Comparison of ENCODE assay signal across 1 cellular context in the genomic region with DNA sequence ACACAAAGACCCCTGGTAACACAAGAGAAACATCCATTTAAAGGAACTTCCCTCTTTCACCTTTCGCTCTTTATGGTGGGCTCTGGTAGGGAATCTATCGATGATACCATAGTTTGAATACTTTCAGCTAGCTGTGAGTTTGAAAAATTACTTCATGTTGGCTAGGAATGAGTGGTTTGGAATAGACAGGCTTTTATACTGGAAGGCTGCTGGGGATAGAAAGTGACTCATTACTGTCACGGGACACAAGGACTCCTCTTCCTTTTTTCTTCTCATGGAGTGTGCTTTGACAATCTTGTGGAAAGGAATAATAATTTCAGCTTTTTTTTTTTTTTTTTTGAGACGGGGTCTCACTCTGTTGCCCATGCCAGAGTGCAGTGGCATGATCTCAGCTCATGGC.
TF ChIP-seq lines count a peak whose summit lies in the region.

No MANE protein-coding gene starts in this region.

TF ChIP-seq in K562, 482 proteins besides CTCF, POLR2A, EP300 and RAD21 (continued from another document):
- TF ChIP-seq TFAP4 (CRISPR knock-in tag; IDR thresholded peaks at IDR 0.05; ENCODE audit: borderline replicate concordance) (no peak), JUND (IDR thresholded peaks at IDR 0.05; ENCODE audit: borderline replicate concordance, low read depth, low read length) (peak; percentile 35; the same call in 1 of the 2 replicates), JUND (tag; IDR thresholded peaks at IDR 0.05; ENCODE audit: borderline replicate concordance, low read depth, low read length) (no peak; the same call in 2 of the 3 replicates), FOSL1 (tag; conservative IDR thresholded peaks at IDR 0.05) (peak; percentile 76), ZBTB9 (CRISPR knock-in tag; IDR thresholded peaks at IDR 0.05) (no peak), ATF3 (IDR thresholded peaks at IDR 0.05) (0 out of 2 replicates have a peak, but pooled peaks have one; percentile 16), ATF3 (CRISPR knock-in tag; conservative IDR thresholded peaks at IDR 0.05) (no peak), SIRT6 (IDR thresholded peaks at IDR 0.05; ENCODE audit: low read depth, low read length) (no peak), MTA3 (IDR thresholded peaks at IDR 0.05; ENCODE audit: borderline replicate concordance) (no peak), POLR2AphosphoS5 (IDR thresholded peaks at IDR 0.05; ENCODE audit: control insufficient read depth, insufficient read depth, low read depth, low read length) (no peak), STAT5B (CRISPR knock-in tag; IDR thresholded peaks at IDR 0.05) (no peak), HIVEP1 (CRISPR knock-in tag; IDR thresholded peaks at IDR 0.05) (no peak)
- TF ChIP-seq, protein P1, sequence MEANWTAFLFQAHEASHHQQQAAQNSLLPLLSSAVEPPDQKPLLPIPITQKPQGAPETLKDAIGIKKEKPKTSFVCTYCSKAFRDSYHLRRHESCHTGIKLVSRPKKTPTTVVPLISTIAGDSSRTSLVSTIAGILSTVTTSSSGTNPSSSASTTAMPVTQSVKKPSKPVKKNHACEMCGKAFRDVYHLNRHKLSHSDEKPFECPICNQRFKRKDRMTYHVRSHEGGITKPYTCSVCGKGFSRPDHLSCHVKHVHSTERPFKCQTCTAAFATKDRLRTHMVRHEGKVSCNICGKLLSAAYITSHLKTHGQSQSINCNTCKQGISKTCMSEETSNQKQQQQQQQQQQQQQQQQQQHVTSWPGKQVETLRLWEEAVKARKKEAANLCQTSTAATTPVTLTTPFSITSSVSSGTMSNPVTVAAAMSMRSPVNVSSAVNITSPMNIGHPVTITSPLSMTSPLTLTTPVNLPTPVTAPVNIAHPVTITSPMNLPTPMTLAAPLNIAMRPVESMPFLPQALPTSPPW (CRISPR knock-in tag; IDR thresholded peaks at IDR 0.05) = no peak
- TF ChIP-seq, protein P2, sequence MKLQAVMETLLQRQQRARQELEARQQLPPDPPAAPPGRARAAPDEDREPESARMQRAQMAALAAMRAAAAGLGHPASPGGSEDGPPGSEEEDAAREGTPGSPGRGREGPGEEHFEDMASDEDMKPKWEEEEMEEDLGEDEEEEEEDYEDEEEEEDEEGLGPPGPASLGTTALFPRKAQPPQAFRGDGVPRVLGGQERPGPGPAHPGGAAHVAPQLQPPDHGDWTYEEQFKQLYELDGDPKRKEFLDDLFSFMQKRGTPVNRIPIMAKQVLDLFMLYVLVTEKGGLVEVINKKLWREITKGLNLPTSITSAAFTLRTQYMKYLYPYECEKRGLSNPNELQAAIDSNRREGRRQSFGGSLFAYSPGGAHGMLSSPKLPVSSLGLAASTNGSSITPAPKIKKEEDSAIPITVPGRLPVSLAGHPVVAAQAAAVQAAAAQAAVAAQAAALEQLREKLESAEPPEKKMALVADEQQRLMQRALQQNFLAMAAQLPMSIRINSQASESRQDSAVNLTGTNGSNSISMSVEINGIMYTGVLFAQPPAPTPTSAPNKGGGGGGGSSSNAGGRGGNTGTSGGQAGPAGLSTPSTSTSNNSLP (IDR thresholded peaks at IDR 0.05; ENCODE audit: borderline replicate concordance, low read depth, low read length) = no peak
